ENCODE assay signal across 8 cellular contexts in genomic region chr14:95314609-95315008, GRCh38. TPM values are rescaled to one million over a fixed set of nuclear protein-coding genes. Genes with fewer than 3 reads are reported as not detected.
DNase-seq lines count a peak whose midpoint lies in the region; ATAC-seq and TF ChIP-seq lines count a peak whose summit lies in the region.

No MANE protein-coding gene starts in this region.

- peaks cover 3 to 64% (median 49%) of the 10 kb centered on the region in 4 donors for H3K4me1 ChIP-seq in tibial nerve

- no peak overlapping the region for H3K4me3 ChIP-seq in tibial nerve

- peak; percentile 63 for DNase-seq in T-helper 2 cell treated with Interferon-gamma antibody and Interleukin-4, amounts not matched to agents 5 μg/mL and 100 μg/mL, for 36 hours (ENCODE audit: low spot score)
- DNase-seq in glomerular visceral epithelial cell (ENCODE audit: extremely low spot score) (peak; percentile 58), tibial nerve (ENCODE audit: low spot score in 2 of 2) (no peak), hepatic stellate cell (ENCODE audit: low spot score) (no peak), NCI-H524 treated with DMSO at 0.1 percent for 48 hours (lab: John Stamatoyannopoulos, UW) (no peak), dedifferentiated amniotic fluid mesenchymal stem cell (ENCODE audit: extremely low spot score) (no peak)

- ATAC-seq in GM18861 (IDR thresholded peaks at IDR 0.05; ENCODE audit: unreplicated experiment) (peak; percentile 85), HG02759 (IDR thresholded peaks at IDR 0.05; ENCODE audit: unreplicated experiment) (peak; percentile 79)

- no peaks in the 10 kb centered on the region for H3K36me3 Mint-ChIP-seq in T-helper 2 cell treated with Interferon-gamma antibody and Interleukin-4, amounts not matched to agents 5 μg/mL and 100 μg/mL, for 36 hours (ENCODE audit: low read depth)

- peak overlapping the region; percentile 16 for H3K4me3 Mint-ChIP-seq in T-helper 2 cell treated with Interferon-gamma antibody and Interleukin-4, amounts not matched to agents 5 μg/mL and 100 μg/mL, for 36 hours

- peak overlapping the region; percentile 46 to 98 (median 76) for H3K27ac ChIP-seq in tibial nerve

- no peak for TF ChIP-seq CTCF in tibial nerve (IDR thresholded peaks at IDR 0.05)

- no peak for TF ChIP-seq EP300 in tibial nerve (IDR thresholded peaks at IDR 0.05)

- no peak overlapping the region for H3K27ac Mint-ChIP-seq in T-helper 2 cell treated with Interferon-gamma antibody and Interleukin-4, amounts not matched to agents 5 μg/mL and 100 μg/mL, for 36 hours

- no peaks in the 10 kb centered on the region for H3K27me3 ChIP-seq in tibial nerve

- H3K27me3 Mint-ChIP-seq in T-helper 2 cell treated with Interferon-gamma antibody and Interleukin-4, amounts not matched to agents 5 μg/mL and 100 μg/mL, for 36 hours (ENCODE audit: low read depth), result peaks cover 30% of the 10 kb centered on the region

- no peak for TF ChIP-seq POLR2A in tibial nerve (IDR thresholded peaks at IDR 0.05)

- H3K36me3 ChIP-seq in tibial nerve, result peaks cover 0 to 3% (median 0%) of the 10 kb centered on the region in 3 donors

- WGBS in tibial nerve, 2 donors, result 58 to 68% methylated on average over 6 of the region's 6 CpGs

- peaks cover 24% of the 10 kb centered on the region for H3K4me1 Mint-ChIP-seq in T-helper 2 cell treated with Interferon-gamma antibody and Interleukin-4, amounts not matched to agents 5 μg/mL and 100 μg/mL, for 36 hours (ENCODE audit: low read depth)

- H3K9me3 Mint-ChIP-seq in T-helper 2 cell treated with Interferon-gamma antibody and Interleukin-4, amounts not matched to agents 5 μg/mL and 100 μg/mL, for 36 hours, result no peaks in the 10 kb centered on the region

- H3K9me3 ChIP-seq in tibial nerve, result no peaks in the 10 kb centered on the region

RNA-seq across cellular contexts. Expression of gene CLMN, which starts 5.1 kb away (rescaled TPM):
- total RNA-seq in tibial nerve, result 10 to 100 TPM; 31.2 to 49.8 (median 40.9) TPM

Comparison
In these comparisons a context has a peak if more than half of its experiments do, and no peak if none do; other contexts are left out.
1. DNase-seq: peak in T-helper 2 cell treated with Interferon-gamma antibody and Interleukin-4, amounts not matched to agents 5 μg/mL and 100 μg/mL, for 36 hours (single experiment) and glomerular visceral epithelial cell (single experiment); none in tibial nerve (0 of 2), hepatic stellate cell (single experiment), NCI-H524 treated with DMSO at 0.1 percent for 48 hours (single experiment) and dedifferentiated amniotic fluid mesenchymal stem cell (single experiment).